Comparison of ENCODE assay signal across 8 cellular contexts in genomic region chr4:8158710-8159521, GRCh38. TPM values are rescaled to one million over a fixed set of nuclear protein-coding genes. Genes with fewer than 3 reads are reported as not detected.
DNase-seq lines count a peak whose midpoint lies in the region; ATAC-seq and TF ChIP-seq lines count a peak whose summit lies in the region.

ABLIM2 (minus strand) TSS chr4:8158813; CDS start chr4:8158689, 124 bp downstream.

- no peaks in the 10 kb centered on the region for H3K36me3 ChIP-seq in ACC112 (ENCODE audit: insufficient read depth, low read length)
- no peaks in the 10 kb centered on the region for H3K36me3 ChIP-seq in mammary epithelial cell (ENCODE audit: insufficient read depth, low read length)

- H3K27me3 ChIP-seq in ACC112 (ENCODE audit: insufficient read depth, low read length), result peaks cover 46% of the 10 kb centered on the region
- H3K27me3 ChIP-seq in mammary epithelial cell (ENCODE audit: insufficient read depth, low read length), result peaks cover 5% of the 10 kb centered on the region

- peak within 1 kb of the TSS; percentile 83 for H2AFZ ChIP-seq in ACC112 (ENCODE audit: low read length, unreplicated experiment)
- peak within 1 kb of the TSS; percentile 100 for H2AFZ ChIP-seq in mammary epithelial cell (ENCODE audit: low read depth, low read length)

- intact Hi-C loops in mammary epithelial cell (cut with micrococcal nuclease), result loop anchor here (10.0 kb wide), 1 partner anchor 124 kb away; no protein-coding TSS in a partner anchor

- DNase-seq in NCI-H2171 treated with DMSO at 0.1 percent for 48 hours (lab: John Stamatoyannopoulos, UW) (peak; percentile 86), mammary epithelial cell (peak; percentile 92), iPS-NIHi11 (ENCODE audit: low spot score) (peak; percentile 99)

- in situ Hi-C loops in mammary epithelial cell (cut with MboI; ENCODE audit: low sequenced_read_pairs in 2 of 2), result no loop called here

- CTCF ChIA-PET in mammary epithelial cell (lab: Charles Lee; ENCODE audit: low non-redundant PET), result interaction anchor here (0.5 kb wide), 1 partner anchor 279 kb away, joined by 3 read pairs; no protein-coding TSS in a partner anchor

- no peak for TF ChIP-seq CTCF in VCaP (conservative IDR thresholded peaks at IDR 0.05)
- TF ChIP-seq CTCF in mammary epithelial cell (conservative IDR thresholded peaks at IDR 0.05 in 1 of 2, IDR thresholded peaks at IDR 0.05 in 1 of 2; ENCODE audit: extremely low read depth in 1 of 2, insufficient read depth in 1 of 2, low read depth in 1 of 2, low read length in 2 of 2), result no peak

- peak within 1 kb of the TSS; percentile 51 for H3K9ac ChIP-seq in mammary epithelial cell (ENCODE audit: insufficient read depth, low read length)

- ATAC-seq in GM18870 (IDR thresholded peaks at IDR 0.05; ENCODE audit: unreplicated experiment), result peak; percentile 90
- peak; percentile 97 for ATAC-seq in HG03108 (IDR thresholded peaks at IDR 0.05; ENCODE audit: unreplicated experiment)

- H3K4me2 ChIP-seq in mammary epithelial cell (ENCODE audit: insufficient read depth, low read depth, low read length), result peak within 1 kb of the TSS; percentile 100

- dilution Hi-C loops in mammary epithelial cell (cut with HindIII; ENCODE audit: low sequenced_read_pairs), result no loop called here

- no peaks in the 10 kb centered on the region for H4K20me1 ChIP-seq in mammary epithelial cell (ENCODE audit: insufficient read depth, low read length)

- BruUV-seq in mammary epithelial cell (replicated peaks; lab: Mats Ljungman, UMichigan), result no TSS peak

- H3K9me3 ChIP-seq in mammary epithelial cell (replicated peaks; ENCODE audit: insufficient read depth, low read length), result no peaks in the 10 kb centered on the region

- peaks cover 9% of the 10 kb centered on the region for H3K4me1 ChIP-seq in ACC112 (ENCODE audit: control insufficient read depth, insufficient read depth, low read length, unreplicated experiment)
- peaks cover 23% of the 10 kb centered on the region for H3K4me1 ChIP-seq in mammary epithelial cell (ENCODE audit: insufficient read depth, low read length)

- H3K79me2 ChIP-seq in ACC112 (ENCODE audit: control insufficient read depth, insufficient read depth, low read length, unreplicated experiment), result no peaks in the 10 kb centered on the region
- H3K79me2 ChIP-seq in mammary epithelial cell (ENCODE audit: insufficient read depth, low read length), result no peaks in the 10 kb centered on the region

- WGBS in mammary epithelial cell (ENCODE audit: low coverage, missing lambda C conversion rate), result 6% methylated on average over 17 of the region's 94 CpGs

- H3K4me3 ChIP-seq in ACC112 (ENCODE audit: low read depth, low read length) (peak within 1 kb of the TSS; percentile 88), mammary epithelial cell (replicated peaks in 1 of 3; ENCODE audit: insufficient read depth in 1 of 3, low read depth in 2 of 3, low read length in 3 of 3) (peak within 1 kb of the TSS; percentile 70 to 99 (median 95)), skin epidermis (peak within 1 kb of the TSS; percentile 65 to 78 (median 73))

- H3K27ac ChIP-seq in ACC112 (ENCODE audit: low read depth, low read length) (no peak within 1 kb of the TSS), VCaP (peak within 1 kb of the TSS; percentile 72; the same call in 1 of the 2 replicates), mammary epithelial cell (ENCODE audit: insufficient read depth, low read depth, low read length) (peak within 1 kb of the TSS; percentile 35), skin epidermis (peak within 1 kb of the TSS in 20 of 21 experiments; percentile 20 to 86 (median 74))

RNA-seq across cellular contexts. Expression of gene ABLIM2, which starts in this region (rescaled TPM):
- total RNA-seq in mammary epithelial cell, result under 1 TPM; 0.28 to 0.67 TPM
- polyA plus RNA-seq in mammary epithelial cell, result 0.87 TPM
- polyA minus RNA-seq in mammary epithelial cell, result 3.9 TPM
